In genomic region chr22:36497910-36498669, GRCh38 we compare ENCODE assay signal across 22 cellular contexts. TPM values are rescaled to one million over a fixed set of nuclear protein-coding genes. Genes with fewer than 3 reads are reported as not detected.
DNase-seq lines count a peak whose midpoint lies in the region; ATAC-seq and TF ChIP-seq lines count a peak whose summit lies in the region.
"Had no signal": no experiment of that assay in that cellular context is flagged by ENCODE, and none has a peak within 500 bp of the region (broad histone marks: within the 10 kb centered on the region; RNA-seq: fewer than 3 reads in every experiment).

No MANE protein-coding gene starts in this region.

- DNase-seq in G401 (ENCODE audit: low spot score) (peak; percentile 42), NAMALWA (ENCODE audit: low spot score) (peak; percentile 37), cerebellum (ENCODE audit: low spot score) (peak; percentile 35), nephron progenitor cell (no peak), D341Med (ENCODE audit: low spot score) (no peak)
- DNase-seq: activated CD4-positive, alpha-beta T cell treated with anti-CD3 and anti-CD28 coated beads for 48 hours; activated naive CD4-positive, alpha-beta T cell treated with anti-CD3 and anti-CD28 coated beads, Interleukin-2, amount 10 ng/mL, durations not matched to agents 7 days and 5 days; activated T-cell treated with anti-CD3 and anti-CD28 coated beads, Interleukin-2, amount 50 U/mL, for 72 hours; CD8-positive, alpha-beta T cell; cerebellar nuclear complex; DMS53; effector CD4-positive, alpha-beta T cell; erythroblast; hypothalamus; NCI-H526 treated with DMSO at 0.1 percent for 48 hours; Right ventricle myocardium superior; stimulated activated CD4-positive, alpha-beta T cell treated with anti-CD3 and anti-CD28 coated beads, Interleukin-1b, Interleukin-23, amount 100 ng/mL, for 48 hours had no signal

- H3K9me3 Mint-ChIP-seq in nephron progenitor cell, result no peaks in the 10 kb centered on the region
- H3K9me3 Mint-ChIP-seq: activated naive CD4-positive, alpha-beta T cell treated with anti-CD3 and anti-CD28 coated beads, Interleukin-2, amount 10 ng/mL, durations not matched to agents 7 days and 5 days; activated T-cell treated with anti-CD3 and anti-CD28 coated beads, Interleukin-2, amount 50 U/mL, for 72 hours; CD8-positive, alpha-beta T cell; neural progenitor cell had no signal

- H3K4me1 Mint-ChIP-seq in nephron progenitor cell, result peaks cover 19% of the 10 kb centered on the region
- H3K4me1 Mint-ChIP-seq: neural progenitor cell had no signal

- in situ Hi-C loops in G401 (cut with HindIII; ENCODE audit: low sequenced_read_pairs), result no loop called here

- H3K27ac Mint-ChIP-seq in nephron progenitor cell, result peak overlapping the region; percentile 80
- H3K27ac Mint-ChIP-seq: activated naive CD4-positive, alpha-beta T cell treated with anti-CD3 and anti-CD28 coated beads, Interleukin-2, amount 10 ng/mL, durations not matched to agents 7 days and 5 days; activated T-cell treated with anti-CD3 and anti-CD28 coated beads, Interleukin-2, amount 50 U/mL, for 72 hours; CD8-positive, alpha-beta T cell; neural progenitor cell; progenitor cell of endocrine pancreas had no signal

- peaks cover 30% of the 10 kb centered on the region for H3K36me3 Mint-ChIP-seq in nephron progenitor cell (ENCODE audit: low read depth)

- H3K27me3 Mint-ChIP-seq in nephron progenitor cell (ENCODE audit: low read depth, poor library complexity), result peaks cover 4% of the 10 kb centered on the region
- H3K27me3 Mint-ChIP-seq: activated naive CD4-positive, alpha-beta T cell treated with anti-CD3 and anti-CD28 coated beads, Interleukin-2, amount 10 ng/mL, durations not matched to agents 7 days and 5 days; progenitor cell of endocrine pancreas had no signal

- no peak for TF ChIP-seq CTCF in nephron progenitor cell (IDR thresholded peaks at IDR 0.05)

- H3K4me3 Mint-ChIP-seq in nephron progenitor cell, result no peak overlapping the region
- H3K4me3 Mint-ChIP-seq: activated naive CD4-positive, alpha-beta T cell treated with anti-CD3 and anti-CD28 coated beads, Interleukin-2, amount 10 ng/mL, durations not matched to agents 7 days and 5 days; activated T-cell treated with anti-CD3 and anti-CD28 coated beads, Interleukin-2, amount 50 U/mL, for 72 hours; CD8-positive, alpha-beta T cell; neural progenitor cell had no signal

- ATAC-seq in GM19463 (IDR thresholded peaks at IDR 0.05; ENCODE audit: unreplicated experiment) (no peak), HG03196 (IDR thresholded peaks at IDR 0.05; ENCODE audit: unreplicated experiment) (no peak)
- ATAC-seq: activated T-cell treated with anti-CD3 and anti-CD28 coated beads, Interleukin-2, amount 50 U/mL, for 72 hours; CD8-positive, alpha-beta T cell; GM12878 had no signal

RNA-seq across cellular contexts. Expression of gene FOXRED2, which starts 8.8 kb away (rescaled TPM):
- total RNA-seq in G401 (2014; rRNA removed; shearing (Covaris generic)), result 19.3 and 24.9 TPM in 2 replicates
- total RNA-seq in cerebellum, result 16.1 TPM

RNA-seq across cellular contexts. Expression of gene TXN2, which starts 16.6 kb away (rescaled TPM):
- total RNA-seq in G401 (2014; rRNA removed; shearing (Covaris generic)), result 96.4 and 99.4 TPM in 2 replicates
- 12.3 TPM for total RNA-seq in cerebellum

RNA-seq across cellular contexts. Expression of gene EIF3D, which starts 30.9 kb away (rescaled TPM):
- 455 and 581 TPM in 2 replicates for total RNA-seq in G401 (2014; rRNA removed; shearing (Covaris generic))
- 92.9 TPM for total RNA-seq in cerebellum

Comparison
In these comparisons a context has a peak if more than half of its experiments do, and no peak if none do; other contexts are left out.
1. DNase-seq: peak in G401 (single experiment), NAMALWA (single experiment) and cerebellum (single experiment); none in nephron progenitor cell (single experiment) and D341Med (single experiment).